18 cellular contexts compared by ENCODE assay signal in the genomic region with DNA sequence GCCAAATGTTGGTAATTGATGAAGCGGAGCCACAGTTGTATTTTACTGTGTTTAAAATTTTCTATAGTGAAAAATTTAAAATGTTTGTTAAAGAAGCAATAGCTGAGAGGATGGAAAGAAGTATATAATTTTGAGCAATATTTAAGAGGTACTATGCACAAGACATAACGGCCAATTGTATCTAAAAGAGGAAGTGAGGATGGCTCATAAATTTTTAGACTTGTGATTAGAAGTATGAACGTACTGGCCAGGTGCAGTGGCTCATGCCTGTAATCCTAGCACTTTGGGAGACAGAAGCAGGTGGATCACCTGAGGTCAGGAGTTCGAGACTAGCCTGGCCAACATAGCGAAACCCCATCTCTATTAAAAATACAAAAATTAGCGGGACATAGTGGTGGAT. TPM values are rescaled to one million over a fixed set of nuclear protein-coding genes. Genes with fewer than 3 reads are reported as not detected.
"Had no signal": no experiment of that assay in that cellular context is flagged by ENCODE, and none has a peak within 500 bp of the region (broad histone marks: within the 10 kb centered on the region; RNA-seq: fewer than 3 reads in every experiment).

No MANE protein-coding gene starts in this region.

- ATAC-seq: foreskin keratinocyte; left lobe of liver; lower lobe of right lung; mucosa of descending colon; right lobe of liver; stimulated activated naive CD8-positive, alpha-beta T cell treated with anti-CD3 and anti-CD28 coated beads, Interleukin-15, amount 100 ng/mL, for 72 hours had no signal

- DNase-seq: activated CD4-positive, alpha-beta T cell treated with anti-CD3 and anti-CD28 coated beads for 1 hour; activated naive CD4-positive, alpha-beta T cell; activated T-cell treated with anti-CD3 and anti-CD28 coated beads, Interleukin-2, amount 50 U/mL, for 24 hours; adrenal gland; brain microvascular endothelial cell; caudate nucleus; effector memory CD4-positive, alpha-beta T cell; foreskin keratinocyte; immature natural killer cell; lower lobe of right lung; mesendoderm; mucosa of descending colon; occipital lobe; right lobe of liver; stimulated activated CD4-positive, alpha-beta T cell treated with anti-CD3 and anti-CD28 coated beads, Interleukin-1b, Interleukin-23, amount 100 ng/mL, for 48 hours; stimulated activated naive CD8-positive, alpha-beta T cell treated with anti-CD3 and anti-CD28 coated beads, Interleukin-15, amount 100 ng/mL, for 72 hours had no signal

RNA-seq across cellular contexts. Expression of a gene that starts 12.7 kb away (rescaled TPM):
- total RNA-seq: activated T-helper 2 cell treated with anti-CD3 and anti-CD28 coated beads, Interferon-gamma antibody, Interleukin-2, Interleukin-4, amounts not matched to agents 10 μg/mL and 5 μg/mL and 100 μg/mL, durations not matched to agents 14 hours and 24 hours and 36 hours had no signal
